8 cellular contexts compared by ENCODE assay signal in genomic region chr10:11757452-11757819, GRCh38. TPM values are rescaled to one million over a fixed set of nuclear protein-coding genes. Genes with fewer than 3 reads are reported as not detected.
DNase-seq lines count a peak whose midpoint lies in the region; ATAC-seq and TF ChIP-seq lines count a peak whose summit lies in the region.

No MANE protein-coding gene starts in this region.

- H3K79me2 ChIP-seq in OCI-LY3 (ENCODE audit: low read length) (no peaks in the 10 kb centered on the region), mesendoderm (ENCODE audit: control insufficient read depth, insufficient read depth, low read length) (no peaks in the 10 kb centered on the region)

- DNase-seq in HEK293T (ENCODE audit: extremely low spot score) (peak; percentile 30), fibroblast of villous mesenchyme (ENCODE audit: low read depth) (peak; percentile 84), sigmoid colon (peak; percentile 82), mesendoderm (no peak)
- DNase-seq in activated T-cell treated with anti-CD3 and anti-CD28 coated beads, Interleukin-2, amount 50 U/mL, for 72 hours, result no peak

- ATAC-seq in HG02981 (IDR thresholded peaks at IDR 0.05; ENCODE audit: unreplicated experiment) (no peak), GM21526 (IDR thresholded peaks at IDR 0.05; ENCODE audit: low FRiP score, unreplicated experiment) (no peak)
- no peak for ATAC-seq in activated T-cell treated with anti-CD3 and anti-CD28 coated beads, Interleukin-2, amount 50 U/mL, for 72 hours (replicated peaks in 1 of 2)

- H4K5ac ChIP-seq in mesendoderm (ENCODE audit: low read length), result no peak overlapping the region

- peaks cover 5% of the 10 kb centered on the region for H3K4me1 Mint-ChIP-seq in activated T-cell treated with anti-CD3 and anti-CD28 coated beads, Interleukin-2, amount 50 U/mL, for 72 hours (ENCODE audit: low read depth)

- H3K27me3 Mint-ChIP-seq in activated T-cell treated with anti-CD3 and anti-CD28 coated beads, Interleukin-2, amount 50 U/mL, for 72 hours (ENCODE audit: low read depth), result no peaks in the 10 kb centered on the region

- H3K36me3 ChIP-seq in OCI-LY3 (replicated peaks; ENCODE audit: low read depth, low read length) (no peaks in the 10 kb centered on the region), sigmoid colon (peaks cover 0 to 22% (median 0%) of the 10 kb centered on the region in 4 donors), mesendoderm (ENCODE audit: control insufficient read depth, insufficient read depth, low read length) (no peaks in the 10 kb centered on the region)

- POLR2A ChIA-PET in HEK293T (lab: Yijun Ruan, JAX), result interaction anchor here (1.9 kb wide), 1 partner anchor 242 kb away, joined by 6 read pairs; no protein-coding TSS in a partner anchor

- no peaks in the 10 kb centered on the region for H4K20me1 ChIP-seq in OCI-LY3 (ENCODE audit: insufficient read depth, low read length)

- H3K27me3 ChIP-seq in OCI-LY3 (ENCODE audit: low read depth, low read length) (no peaks in the 10 kb centered on the region), sigmoid colon (no peaks in the 10 kb centered on the region), mesendoderm (ENCODE audit: insufficient read depth, low read length, poor library complexity) (no peaks in the 10 kb centered on the region)

- H3K18ac ChIP-seq in mesendoderm (ENCODE audit: low read length), result no peak overlapping the region

- H2AK5ac ChIP-seq in mesendoderm (ENCODE audit: low read length), result no peak overlapping the region

- H3K9me3 ChIP-seq in OCI-LY3 (ENCODE audit: insufficient read depth, low read length) (no peaks in the 10 kb centered on the region), sigmoid colon (no peaks in the 10 kb centered on the region)

- H2BK15ac ChIP-seq in mesendoderm (replicated peaks; ENCODE audit: low read depth), result no peak overlapping the region

- H4K8ac ChIP-seq in mesendoderm (ENCODE audit: low read depth, low read length), result no peak overlapping the region

- TF ChIP-seq EP300 in sigmoid colon (IDR thresholded peaks at IDR 0.05), result no peak

- H3K36me3 Mint-ChIP-seq in activated T-cell treated with anti-CD3 and anti-CD28 coated beads, Interleukin-2, amount 50 U/mL, for 72 hours (ENCODE audit: insufficient read depth in 2 of 2), result no peaks in the 10 kb centered on the region

- H3K4me2 ChIP-seq in OCI-LY3 (ENCODE audit: low read length), result peak overlapping the region; percentile 61
- no peak overlapping the region for H3K4me2 ChIP-seq in mesendoderm (ENCODE audit: low read length)

- no peaks in the 10 kb centered on the region for H3K79me1 ChIP-seq in mesendoderm (ENCODE audit: low read length)

- WGBS in sigmoid colon, 2 donors, result 23 to 49% methylated on average over 3 of the region's 3 CpGs
- no CpG with 5 or more reads among the region's 3 CpGs for WGBS in mesendoderm (ENCODE audit: extremely low coverage, insufficient coverage, low lambda C conversion rate)

- CTCF ChIA-PET in HEK293T (lab: Yijun Ruan, JAX), result interaction anchor here (0.7 to 2.7 kb wide), 9 partner anchors 9 to 1367 kb away, joined by 3 to 17 read pairs (median 3); no protein-coding TSS in a partner anchor

- no peak overlapping the region for H2BK120ac ChIP-seq in mesendoderm (ENCODE audit: low read depth, low read length)

- H3K56ac ChIP-seq in mesendoderm (ENCODE audit: low read length), result no peak overlapping the region

- no peaks in the 10 kb centered on the region for H3K9me3 Mint-ChIP-seq in activated T-cell treated with anti-CD3 and anti-CD28 coated beads, Interleukin-2, amount 50 U/mL, for 72 hours

- TF ChIP-seq POLR2A in sigmoid colon (IDR thresholded peaks at IDR 0.05), result no peak

- no peak overlapping the region for H2BK5ac ChIP-seq in mesendoderm (ENCODE audit: low read length)

- H2AFZ ChIP-seq in OCI-LY3 (ENCODE audit: low read depth, low read length), result peak overlapping the region; percentile 47

- no peak overlapping the region for H3K4ac ChIP-seq in mesendoderm (ENCODE audit: low read depth, low read length)

- H3K4me3 ChIP-seq in OCI-LY3 (ENCODE audit: low read length) (0 out of 2 replicates have a peak overlapping the region, but pooled peaks have one; percentile 10), fibroblast of villous mesenchyme (ENCODE audit: low read depth, low read length) (no peak overlapping the region), sigmoid colon (no peak overlapping the region), mesendoderm (ENCODE audit: low read length) (no peak overlapping the region)

- no peak overlapping the region for H3K27ac Mint-ChIP-seq in activated T-cell treated with anti-CD3 and anti-CD28 coated beads, Interleukin-2, amount 50 U/mL, for 72 hours

- no peak overlapping the region for H3K9ac ChIP-seq in OCI-LY3 (ENCODE audit: low read length)
- no peak overlapping the region for H3K9ac ChIP-seq in mesendoderm (ENCODE audit: low read length)

- H3K4me3 Mint-ChIP-seq in activated T-cell treated with anti-CD3 and anti-CD28 coated beads, Interleukin-2, amount 50 U/mL, for 72 hours, result no peak overlapping the region

- no peak overlapping the region for H3K23ac ChIP-seq in mesendoderm (ENCODE audit: low read length)

- H3K4me1 ChIP-seq in OCI-LY3 (ENCODE audit: low read length), result peaks cover 15% of the 10 kb centered on the region
- peaks cover 0 to 15% (median 0%) of the 10 kb centered on the region in 4 donors for H3K4me1 ChIP-seq in sigmoid colon
- H3K4me1 ChIP-seq in mesendoderm (ENCODE audit: control insufficient read depth, low read depth, low read length), result no peaks in the 10 kb centered on the region

- intact Hi-C loops in sigmoid colon (cut with DNase I), result loop anchor here (2.0 kb wide), 1 partner anchor 243 kb away; no protein-coding TSS in a partner anchor

- peak overlapping the region; percentile 2; the same call in 1 of the 2 replicates for H3K27ac ChIP-seq in OCI-LY3 (ENCODE audit: low read length)
- peak overlapping the region in 3 of 4 donors; percentile 34 to 55 (median 52) for H3K27ac ChIP-seq in sigmoid colon
- no peak overlapping the region for H3K27ac ChIP-seq in mesendoderm (ENCODE audit: low read depth, low read length)

- TF ChIP-seq CTCF in OCI-LY3 (IDR thresholded peaks at IDR 0.05; ENCODE audit: low read depth, low read length) (no peak), fibroblast of villous mesenchyme (IDR thresholded peaks at IDR 0.05; ENCODE audit: insufficient read depth, low read depth, low read length) (no peak), sigmoid colon (IDR thresholded peaks at IDR 0.05) (no peak)

TF ChIP-seq in HEK293T, 16 proteins besides CTCF, POLR2A, EP300 and RAD21:
- TF ChIP-seq NFRKB (IDR thresholded peaks at IDR 0.05), result no peak
- no peak for TF ChIP-seq FOXM1 (IDR thresholded peaks at IDR 0.05; ENCODE audit: borderline replicate concordance)
- no peak for TF ChIP-seq SP1 (IDR thresholded peaks at IDR 0.05)
- no peak for TF ChIP-seq ZNF384 (IDR thresholded peaks at IDR 0.05)
- no peak for TF ChIP-seq LEF1 (IDR thresholded peaks at IDR 0.05; ENCODE audit: borderline replicate concordance)
- no peak for TF ChIP-seq ELF4 (IDR thresholded peaks at IDR 0.05)
- TF ChIP-seq FOXA1 (IDR thresholded peaks at IDR 0.05), result no peak
- TF ChIP-seq FOXK2 (IDR thresholded peaks at IDR 0.05), result no peak
- no peak for TF ChIP-seq SUZ12 (IDR thresholded peaks at IDR 0.05)
- no peak for TF ChIP-seq CTBP1 (IDR thresholded peaks at IDR 0.05; ENCODE audit: borderline replicate concordance)
- no peak for TF ChIP-seq HDGF (IDR thresholded peaks at IDR 0.05; ENCODE audit: borderline replicate concordance)
- TF ChIP-seq ARNT (IDR thresholded peaks at IDR 0.05), result no peak
- no peak for TF ChIP-seq L3MBTL2 (conservative IDR thresholded peaks at IDR 0.05)
- no peak for TF ChIP-seq TARDBP (IDR thresholded peaks at IDR 0.05)
- no peak; the same call in 1 of the 2 replicates for TF ChIP-seq PKNOX1 (IDR thresholded peaks at IDR 0.05)
- TF ChIP-seq BHLHE40 (IDR thresholded peaks at IDR 0.05; ENCODE audit: borderline replicate concordance), result no peak

RNA-seq across cellular contexts. Expression of gene ECHDC3, which starts 15.3 kb away (rescaled TPM):
- 1.3 and 12.6 TPM in 2 replicates for total RNA-seq in fibroblast of villous mesenchyme
- 10 to 100 TPM in 3 of 4 donors, 1 to 10 TPM in 1; 6.4 to 21.8 (median 13.8) TPM for total RNA-seq in sigmoid colon
- polyA plus RNA-seq in sigmoid colon, result 10 to 100 TPM in 1 of 3 donors, 1 to 10 TPM in 2; 4.8 to 15.1 (median 9.2) TPM
- 7.4 TPM for polyA plus RNA-seq in mesendoderm (2013, experiment 1 of 2)
- polyA plus RNA-seq in mesendoderm (2013, experiment 2 of 2), result 6.2 TPM
- total RNA-seq in activated T-cell treated with anti-CD3 and anti-CD28 coated beads, Interleukin-2, amount 50 U/mL, for 72 hours, result 1 to 10 TPM; 4.2 to 4.3 TPM

Comparison
In these comparisons a context has a peak if more than half of its experiments do, and no peak if none do; other contexts are left out.
1. DNase-seq: peak in HEK293T (single experiment), fibroblast of villous mesenchyme (single experiment) and sigmoid colon (single experiment); none in mesendoderm (single experiment) and activated T-cell treated with anti-CD3 and anti-CD28 coated beads, Interleukin-2, amount 50 U/mL, for 72 hours (0 of 2).